Comparison of ENCODE assay signal across 9 cellular contexts in the genomic region with DNA sequence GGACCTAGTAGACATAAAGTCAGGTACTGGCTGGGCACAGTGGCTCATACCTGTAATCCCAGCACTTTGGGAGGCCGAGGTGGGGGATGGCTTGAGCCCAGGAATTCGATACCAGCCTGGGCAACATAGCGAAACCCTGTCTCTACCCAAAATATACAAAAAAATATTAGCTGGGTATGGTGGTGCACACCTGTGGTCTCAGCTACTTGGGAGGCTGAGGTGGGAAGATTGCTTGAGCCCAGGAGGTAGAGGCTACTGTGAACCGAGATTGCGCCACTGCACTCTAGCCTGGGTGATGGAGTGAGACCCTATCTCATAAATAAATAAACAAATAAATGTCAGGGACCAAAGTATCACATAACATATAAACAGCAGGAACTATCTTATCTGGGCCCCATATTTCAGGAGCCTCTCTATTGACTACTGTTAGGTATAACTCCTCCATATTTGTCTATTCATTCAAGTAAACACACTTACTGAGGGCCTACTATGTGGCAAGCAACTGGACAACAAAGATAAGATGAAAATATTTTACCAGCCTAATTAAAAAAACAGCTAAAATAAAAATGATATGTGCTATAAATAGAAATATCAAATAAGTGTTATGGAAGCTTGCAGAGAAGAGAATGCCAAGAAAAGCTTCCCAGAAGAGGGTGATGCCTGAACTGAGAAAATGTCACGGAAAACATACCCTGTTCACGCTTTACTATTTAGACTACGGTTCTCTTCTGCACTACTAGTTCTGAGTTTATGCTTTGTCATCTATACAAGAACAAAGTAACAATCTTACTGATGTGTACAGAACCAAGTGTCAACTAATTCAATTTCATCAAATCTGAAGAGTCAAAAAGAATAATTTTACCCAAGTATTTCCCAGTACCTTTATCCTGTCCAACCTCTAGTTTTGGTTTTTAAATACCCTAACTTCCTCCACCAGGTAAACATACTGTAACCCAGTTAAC. TPM values are rescaled to one million over a fixed set of nuclear protein-coding genes. Genes with fewer than 3 reads are reported as not detected.
DNase-seq lines count a peak whose midpoint lies in the region; ATAC-seq, FAIRE-seq and TF ChIP-seq lines count a peak whose summit lies in the region.
"Had no signal": no experiment of that assay in that cellular context is flagged by ENCODE, and none has a peak within 500 bp of the region (broad histone marks: within the 10 kb centered on the region; RNA-seq: fewer than 3 reads in every experiment).

No MANE protein-coding gene starts in this region.

- H3K27me3 ChIP-seq in H9 (ENCODE audit: insufficient read depth, low read length) (no peaks in the 10 kb centered on the region), sigmoid colon (no peaks in the 10 kb centered on the region), small intestine (ENCODE audit: control insufficient read depth in 2 of 2, insufficient read depth in 2 of 2, low read length in 2 of 2) (no peaks in the 10 kb centered on the region)

- no peak for DNase-seq in H9
- no peak for DNase-seq in fibroblast of villous mesenchyme (ENCODE audit: low read depth)
- no peak for DNase-seq in sigmoid colon
- DNase-seq in small intestine = no peak
- no peak for DNase-seq in cortex of kidney (lab: John Stamatoyannopoulos, UW)
- DNase-seq in NOMO-1 (lab: John Stamatoyannopoulos, UW; ENCODE audit: unreplicated experiment in 2 of 2) = no peak
- DNase-seq: NCI-H2029 had no signal

- no peak overlapping the region for H4K91ac ChIP-seq in H9 (ENCODE audit: insufficient read length, low read depth, low read length)

- H3K79me2 ChIP-seq in H9 (ENCODE audit: insufficient read depth, low read length) = peaks cover 37% of the 10 kb centered on the region

- no CpG with 5 or more reads among the region's 8 CpGs for WGBS in H9 (ENCODE audit: extremely low coverage, insufficient read length, low lambda C conversion rate)
- 85 to 93% methylated on average over 8 of the region's 8 CpGs for WGBS in sigmoid colon, 2 donors
- WGBS in small intestine, 3 donors = 79 to 87% (median 81%) methylated on average over 8 of the region's 8 CpGs

- no peaks in the 10 kb centered on the region for H3K27me3 Mint-ChIP-seq in H9 (ENCODE audit: low read depth)

- no peak overlapping the region for H3K4ac ChIP-seq in H9 (ENCODE audit: low read depth, low read length)

- no peak overlapping the region for H4K8ac ChIP-seq in H9 (replicated peaks; ENCODE audit: insufficient read length, low read depth, low read length)

- H3K23ac ChIP-seq in H9 (ENCODE audit: insufficient read length, low read depth, low read length) = no peak overlapping the region

- no peak for TF ChIP-seq EP300 in sigmoid colon (IDR thresholded peaks at IDR 0.05)

- H3K9me3 ChIP-seq in H9 (ENCODE audit: control insufficient read depth, low read depth, low read length) = no peaks in the 10 kb centered on the region
- no peaks in the 10 kb centered on the region for H3K9me3 ChIP-seq in sigmoid colon
- H3K9me3 ChIP-seq in small intestine (ENCODE audit: control insufficient read depth, low read depth) = no peaks in the 10 kb centered on the region

- no peak overlapping the region for H2BK15ac ChIP-seq in H9 (ENCODE audit: low read depth, low read length)

- no peak overlapping the region for H4K5ac ChIP-seq in H9 (ENCODE audit: insufficient read length, low read depth, low read length)

- no peak for FAIRE-seq in small intestine (lab: Jason Lieb, UNC)

- no peak overlapping the region for H2BK5ac ChIP-seq in H9 (ENCODE audit: insufficient read length, low read length)

- no peak overlapping the region for H2BK20ac ChIP-seq in H9 (ENCODE audit: low read depth, low read length, poor library complexity, severe bottlenecking)

- no peaks in the 10 kb centered on the region for H4K20me1 ChIP-seq in H9 (ENCODE audit: control insufficient read depth, insufficient read depth, insufficient read length)

- TF ChIP-seq POLR2A in sigmoid colon (IDR thresholded peaks at IDR 0.05) = no peak

- H3K36me3 ChIP-seq in sigmoid colon (peaks cover 0 to 25% (median 13%) of the 10 kb centered on the region in 4 donors), small intestine (ENCODE audit: control insufficient read depth in 2 of 2, insufficient read depth in 2 of 2, low read length in 2 of 2) (peaks cover 4 to 5% of the 10 kb centered on the region in 2 donors)

- H3K18ac ChIP-seq in H9 (ENCODE audit: insufficient read length, low read depth, low read length) = no peak overlapping the region

- no peak for ATAC-seq in HG02852 (IDR thresholded peaks at IDR 0.05; ENCODE audit: unreplicated experiment)

- no peak overlapping the region for H2BK12ac ChIP-seq in H9 (ENCODE audit: insufficient read length, low read depth, low read length)

- no peak overlapping the region for H2AFZ ChIP-seq in H9 (ENCODE audit: low read length)

- H3K4me3 ChIP-seq in WI38 (ENCODE audit: low read depth, low read length) (peak overlapping the region; percentile 98), fibroblast of villous mesenchyme (ENCODE audit: low read depth, low read length) (peak overlapping the region; percentile 85), sigmoid colon (peak overlapping the region; percentile 74 to 98 (median 87)), small intestine (ENCODE audit: low read depth in 1 of 2, low read length in 2 of 2) (peak overlapping the region in 1 of 2 donors; percentile 96)

- H3K14ac ChIP-seq in H9 (ENCODE audit: insufficient read depth, low read length) = no peak overlapping the region

- H2BK120ac ChIP-seq in H9 (ENCODE audit: low read depth, low read length, poor library complexity, severe bottlenecking) = no peak overlapping the region

- H3K23me2 ChIP-seq in H9 (ENCODE audit: insufficient read length, low read depth, low read length, poor library complexity, severe bottlenecking) = peaks cover 5% of the 10 kb centered on the region

- H3K4me1 Mint-ChIP-seq in H9 = peaks cover 14 to 21% of the 10 kb centered on the region in 2 experiments

- no peaks in the 10 kb centered on the region for H3K79me1 ChIP-seq in H9 (ENCODE audit: insufficient read depth, low read depth, low read length, poor library complexity, severe bottlenecking)

- H3K4me2 ChIP-seq in H9 (ENCODE audit: insufficient read depth, insufficient read length, low read length) = peak overlapping the region; percentile 92

- H3K9me3 Mint-ChIP-seq in H9 = peaks cover 0 to 2% of the 10 kb centered on the region in 2 experiments; a peak in 1 of 5 replicates

- peak overlapping the region in 2 of 3 experiments; percentile 31 to 42; a peak in 2 of 7 replicates for H3K27ac Mint-ChIP-seq in H9

- peaks cover 30 to 39% (median 32%) of the 10 kb centered on the region in 3 experiments for H3K36me3 Mint-ChIP-seq in H9 (ENCODE audit: insufficient read depth in 1 of 3, low read depth in 3 of 3)

- peak overlapping the region; percentile 43 for H3K9ac ChIP-seq in H9 (ENCODE audit: extremely low read depth, insufficient read length, low read length)

- H3K27ac ChIP-seq in H9 (ENCODE audit: insufficient read length, low read depth, low read length) (no peak overlapping the region), sigmoid colon (peak overlapping the region; percentile 93 to 98 (median 95)), small intestine (ENCODE audit: low read depth in 1 of 2, low read length in 1 of 2) (no peak overlapping the region)

- no peak overlapping the region for H2AK5ac ChIP-seq in H9 (ENCODE audit: insufficient read length, low read length)

- no peak overlapping the region for H3K56ac ChIP-seq in H9 (ENCODE audit: insufficient read length, low read depth, low read length)

- intact Hi-C loops in sigmoid colon (cut with DNase I) = loop anchor here (2.0 to 5.0 kb wide), 2 partner anchors 45 to 297 kb away; a partner anchor contains a TSS

- H3T11ph ChIP-seq in H9 (ENCODE audit: low read length) = no peak overlapping the region

- no peaks in the 10 kb centered on the region for H3K4me1 ChIP-seq in H9 (ENCODE audit: insufficient read depth, low read length)
- peaks cover 0 to 38% (median 36%) of the 10 kb centered on the region in 4 donors for H3K4me1 ChIP-seq in sigmoid colon
- H3K4me1 ChIP-seq in small intestine (ENCODE audit: control insufficient read depth in 2 of 2, insufficient read depth in 1 of 2, low read depth in 1 of 2, low read length in 1 of 2) = peaks cover 0 to 8% of the 10 kb centered on the region in 2 donors

- no peak for TF ChIP-seq CTCF in H9 (conservative IDR thresholded peaks at IDR 0.05)
- TF ChIP-seq CTCF in WI38 (IDR thresholded peaks at IDR 0.05; ENCODE audit: low read depth, low read length) = no peak
- TF ChIP-seq CTCF in fibroblast of villous mesenchyme (IDR thresholded peaks at IDR 0.05; ENCODE audit: insufficient read depth, low read depth, low read length) = no peak
- no peak for TF ChIP-seq CTCF in sigmoid colon (IDR thresholded peaks at IDR 0.05)

- peak overlapping the region; percentile 89 to 97 for H3K4me3 Mint-ChIP-seq in H9

RNA-seq across cellular contexts. Expression of a gene that starts 1.9 kb away (rescaled TPM):
- total RNA-seq in H9 (2021) (105 and 106 TPM in 2 replicates), fibroblast of villous mesenchyme (136 and 183 TPM in 2 replicates), sigmoid colon (100 to 1,000 TPM in 3 of 4 donors, 10 to 100 TPM in 1; 83.5 to 158 (median 126) TPM)
- polyA plus RNA-seq in sigmoid colon (10 to 100 TPM; 14.4 to 33.3 (median 14.6) TPM), small intestine (10 to 100 TPM; 14.1 to 30.0 (median 18.8) TPM)

RNA-seq across cellular contexts. Expression of a gene that starts 12.9 kb away (rescaled TPM):
- total RNA-seq in H9 (2021) (36.1 and 37.4 TPM in 2 replicates), fibroblast of villous mesenchyme (7.4 and 8.2 TPM in 2 replicates), sigmoid colon (1 to 10 TPM; 3.7 to 7.1 (median 4.5) TPM)
- polyA plus RNA-seq in sigmoid colon (10 to 100 TPM in 2 of 3 donors, 1 to 10 TPM in 1; 6.9 to 19.4 (median 11.4) TPM), small intestine (10 to 100 TPM; 18.9 to 26.2 (median 22.1) TPM)

RNA-seq across cellular contexts. Expression of a gene that starts 45.3 kb away (rescaled TPM):
- 24.9 and 26.4 TPM in 2 replicates for total RNA-seq in H9 (2021)
- total RNA-seq in fibroblast of villous mesenchyme = 9.0 and 9.5 TPM in 2 replicates
- 10 to 100 TPM; 37.3 to 48.7 (median 46.0) TPM for total RNA-seq in sigmoid colon
- 10 to 100 TPM; 59.5 to 90.3 (median 81.8) TPM for polyA plus RNA-seq in sigmoid colon
- 100 to 1,000 TPM in 1 of 3 donors, 10 to 100 TPM in 2; 62.1 to 114 (median 86.6) TPM for polyA plus RNA-seq in small intestine

Comparison
In these comparisons a context has a peak if more than half of its experiments do, and no peak if none do; other contexts are left out.
1. H3K27ac ChIP-seq: peak in sigmoid colon (4 of 4); none in H9 (single experiment) and small intestine (0 of 2).